Comparison of ENCODE assay signal across 20 cellular contexts in the genomic region with DNA sequence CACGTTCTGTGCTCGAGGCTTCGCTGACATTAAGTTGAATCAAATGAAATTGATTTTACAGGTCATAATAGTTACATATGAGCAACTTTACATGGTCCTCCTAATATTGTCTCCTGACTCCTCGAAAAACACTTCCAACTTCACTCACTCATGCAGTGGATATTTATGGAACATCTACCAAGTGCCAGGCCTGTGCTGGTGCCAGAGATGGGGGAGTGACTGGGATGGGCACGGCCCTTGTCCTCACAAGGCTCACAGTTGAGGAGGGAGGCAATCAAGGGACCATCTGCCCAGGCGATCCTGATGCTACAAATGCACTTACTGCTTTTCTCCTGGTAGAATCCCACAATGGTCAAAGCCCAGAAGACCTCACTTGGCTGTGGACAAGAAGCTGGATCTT.
"Had no signal": no experiment of that assay in that cellular context is flagged by ENCODE, and none has a peak within 500 bp of the region (broad histone marks: within the 10 kb centered on the region; RNA-seq: fewer than 3 reads in every experiment).

No MANE protein-coding gene starts in this region.

- H3K9me3 ChIP-seq: SK-N-SH had no signal

- DNase-seq: KBM-7, MV-4-11, NCI-H1048, NCI-H1105, NCI-H1417, NCI-H1436 treated with DMSO at 0.1 percent for 48 hours, NCI-H1694, NCI-H187 treated with DMSO at 0.1 percent for 48 hours, NCI-H2029 treated with DMSO at 0.1 percent for 48 hours, NCI-H2171 treated with DMSO at 0.1 percent for 48 hours, NCI-H345, NCI-H524, NCI-H526 treated with DMSO at 0.1 percent for 48 hours, NCI-H748 treated with DMSO at 0.1 percent for 48 hours, PC-3, SIG-M5, SK-N-SH had no signal

- H3K27ac ChIP-seq: HL-60, RWPE1 had no signal

- H3K9ac ChIP-seq: SK-N-SH had no signal

- ATAC-seq: PC-3 had no signal

- FAIRE-seq: HTR-8/SVneo had no signal

- H3K4me2 ChIP-seq: SK-N-SH had no signal
